Comparison of ENCODE assay signal across 20 cellular contexts in the genomic region with DNA sequence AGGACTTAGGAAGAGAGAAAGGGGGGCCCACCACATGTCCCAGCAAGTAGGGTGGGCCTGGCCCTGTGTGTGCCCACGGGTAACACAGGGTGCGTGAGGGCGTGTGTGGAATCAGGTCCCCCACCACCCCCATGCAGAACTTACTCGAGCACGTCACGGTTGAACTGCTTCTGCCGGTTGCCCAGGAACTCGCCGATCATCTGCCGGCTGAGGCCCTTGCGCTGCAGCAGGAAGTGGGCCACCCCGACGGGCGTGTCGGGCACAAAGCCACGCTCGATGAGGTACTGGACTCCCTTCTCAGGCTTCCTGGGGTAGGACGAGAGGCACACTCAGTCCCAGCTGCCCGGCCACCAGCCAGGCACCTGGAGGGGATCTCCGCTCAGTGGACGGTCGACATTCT.
DNase-seq lines count a peak whose midpoint lies in the region; ATAC-seq and TF ChIP-seq lines count a peak whose summit lies in the region.
"Had no signal": no experiment of that assay in that cellular context is flagged by ENCODE, and none has a peak within 500 bp of the region (broad histone marks: within the 10 kb centered on the region; RNA-seq: fewer than 3 reads in every experiment).

No MANE protein-coding gene starts in this region.

- no peak for TF ChIP-seq POLR2A in ovary (IDR thresholded peaks at IDR 0.05)

- no peak for TF ChIP-seq EP300 in ovary (IDR thresholded peaks at IDR 0.05)

- H3K4me3 ChIP-seq in left ventricle myocardium inferior = no peak overlapping the region
- no peak overlapping the region for H3K4me3 ChIP-seq in OCI-LY7 (ENCODE audit: low read depth, low read length, poor library complexity, severe bottlenecking)
- H3K4me3 ChIP-seq in ovary = no peak overlapping the region
- H3K4me3 ChIP-seq: dorsolateral prefrontal cortex, lung, SJSA1 had no signal

- H3K79me2 ChIP-seq in OCI-LY7 (ENCODE audit: insufficient read depth, low read depth, low read length) = no peaks in the 10 kb centered on the region

- H3K27ac ChIP-seq in left ventricle myocardium inferior (replicated peaks) (peak overlapping the region; percentile 76), OCI-LY7 (ENCODE audit: low read depth, low read length, poor library complexity, severe bottlenecking) (peak overlapping the region; percentile 18), ovary (no peak overlapping the region)
- H3K27ac ChIP-seq: SJSA1 had no signal

- no peaks in the 10 kb centered on the region for H3K9me3 ChIP-seq in left ventricle myocardium inferior (replicated peaks)
- H3K9me3 ChIP-seq in OCI-LY7 (ENCODE audit: low read length) = no peaks in the 10 kb centered on the region
- no peaks in the 10 kb centered on the region for H3K9me3 ChIP-seq in ovary
- H3K9me3 ChIP-seq: SJSA1 had no signal

- H2AFZ ChIP-seq in OCI-LY7 (ENCODE audit: low read length) = no peak overlapping the region

- H3K4me2 ChIP-seq in OCI-LY7 (ENCODE audit: low read length) = peak overlapping the region; percentile 45

- H3K27me3 ChIP-seq in left ventricle myocardium inferior (ENCODE audit: low read depth) = no peaks in the 10 kb centered on the region
- H3K27me3 ChIP-seq in ovary = no peaks in the 10 kb centered on the region
- H3K27me3 ChIP-seq: dorsolateral prefrontal cortex, SJSA1 had no signal

- POLR2A ChIA-PET in OCI-LY7 (lab: Charles Lee) = no interaction called here

- TF ChIP-seq CTCF in left ventricle myocardium inferior (IDR thresholded peaks at IDR 0.05; ENCODE audit: borderline replicate concordance) (no peak), OCI-LY7 (conservative IDR thresholded peaks at IDR 0.05; ENCODE audit: low read length) (no peak), mesothelial cell of epicardium (IDR thresholded peaks at IDR 0.05; ENCODE audit: unreplicated experiment) (no peak), ovary (IDR thresholded peaks at IDR 0.05) (no peak)

- no peaks in the 10 kb centered on the region for H3K27me3 Mint-ChIP-seq in mesothelial cell of epicardium (ENCODE audit: low read depth)
- H3K27me3 Mint-ChIP-seq: central memory CD8-positive, alpha-beta T cell had no signal

- intact Hi-C loops in left ventricle myocardium inferior (cut with micrococcal nuclease) = no loop called here
- intact Hi-C loops in left ventricle myocardium superior (cut with micrococcal nuclease) = no loop called here
- intact Hi-C loops in OCI-LY7 (cut with micrococcal nuclease; ENCODE audit: unreplicated experiment) = no loop called here
- intact Hi-C loops in ovary (cut with DNase I) = no loop called here

- no peak overlapping the region for H3K27ac Mint-ChIP-seq in mesothelial cell of epicardium
- H3K27ac Mint-ChIP-seq: activated naive CD4-positive, alpha-beta T cell treated with anti-CD3 and anti-CD28 coated beads, Interleukin-2, amount 50 U/mL, for 72 hours had no signal

- H3K4me1 ChIP-seq in left ventricle myocardium inferior (peaks cover 92% of the 10 kb centered on the region), OCI-LY7 (ENCODE audit: insufficient read depth, low read length, poor library complexity, severe bottlenecking) (peaks cover 16% of the 10 kb centered on the region), ovary (ENCODE audit: insufficient read depth) (no peaks in the 10 kb centered on the region)
- H3K4me1 ChIP-seq: SJSA1 had no signal

- WGBS in ovary, 3 donors = 86 to 90% (median 89%) methylated on average over 22 of the region's 22 CpGs

- H3K9me2 ChIP-seq in OCI-LY7 (ENCODE audit: insufficient read depth, low read length) = no peaks in the 10 kb centered on the region

- H3K36me3 Mint-ChIP-seq in mesothelial cell of epicardium = peaks cover 9% of the 10 kb centered on the region

- H3K4me1 Mint-ChIP-seq in mesothelial cell of epicardium = peaks cover 5% of the 10 kb centered on the region

- no peaks in the 10 kb centered on the region for H3K9me3 Mint-ChIP-seq in mesothelial cell of epicardium
- H3K9me3 Mint-ChIP-seq: activated naive CD4-positive, alpha-beta T cell treated with anti-CD3 and anti-CD28 coated beads, Interleukin-2, amount 50 U/mL, for 72 hours; central memory CD8-positive, alpha-beta T cell; T-helper 1 cell treated with Interleukin-12 subunit alpha and Interleukin-12 subunit beta and Interleukin-4 antibody, amounts not matched to agents 30 μg/mL and 1 μg/mL, for 36 hours had no signal

- ATAC-seq in left ventricle myocardium superior = no peak
- ATAC-seq: activated naive CD4-positive, alpha-beta T cell treated with anti-CD3 and anti-CD28 coated beads, Interleukin-2, amount 50 U/mL, for 72 hours had no signal

- H3K4me3 Mint-ChIP-seq in mesothelial cell of epicardium = no peak overlapping the region
- H3K4me3 Mint-ChIP-seq: T-helper 1 cell treated with Interleukin-12 subunit alpha and Interleukin-12 subunit beta and Interleukin-4 antibody, amounts not matched to agents 30 μg/mL and 1 μg/mL, for 36 hours had no signal

- no peaks in the 10 kb centered on the region for H4K20me1 ChIP-seq in OCI-LY7 (ENCODE audit: insufficient read depth, low read length)

- CTCF ChIA-PET in OCI-LY7 (lab: Charles Lee; ENCODE audit: unreplicated experiment) = no interaction called here

- H3K36me3 ChIP-seq in left ventricle myocardium inferior (peaks cover 61% of the 10 kb centered on the region), OCI-LY7 (ENCODE audit: insufficient read depth, low read length) (peaks cover 73% of the 10 kb centered on the region), ovary (no peaks in the 10 kb centered on the region)
- H3K36me3 ChIP-seq: SJSA1 had no signal

- no peak for DNase-seq in left ventricle myocardium inferior
- DNase-seq in left ventricle myocardium superior = no peak
- peak; percentile 73 for DNase-seq in OCI-LY7 (ENCODE audit: low spot score)
- peak; percentile 28 for DNase-seq in left kidney (ENCODE audit: low read depth, low spot score)
- no peak for DNase-seq in mesothelial cell of epicardium (ENCODE audit: low spot score in 2 of 2, unreplicated experiment in 2 of 2)
- DNase-seq in NCI-H1105 treated with DMSO at 0.1 percent for 48 hours (lab: John Stamatoyannopoulos, UW) = no peak
- no peak for DNase-seq in ovary
- no peak for DNase-seq in cerebellar nuclear complex (lab: John Stamatoyannopoulos, UW)
- DNase-seq: activated CD4-positive, alpha-beta T cell treated with anti-CD3 and anti-CD28 coated beads for 48 hours; DND-41; dorsolateral prefrontal cortex; GOT3; Kasumi-1; MV-4-11; NCI-H187 treated with DMSO at 0.1 percent for 48 hours had no signal

- BruUV-seq in OCI-LY7 (replicated peaks; lab: Mats Ljungman, UMichigan) = no TSS peak

Comparison
In these comparisons a context has a peak if more than half of its experiments do, and no peak if none do; other contexts are left out.
1. DNase-seq: peak in OCI-LY7 (single experiment) and left kidney (single experiment); none in left ventricle myocardium inferior (single experiment), left ventricle myocardium superior (single experiment), mesothelial cell of epicardium (0 of 2), NCI-H1105 treated with DMSO at 0.1 percent for 48 hours (single experiment), ovary (0 of 5) and cerebellar nuclear complex (0 of 2).
2. H3K27ac ChIP-seq: peak in left ventricle myocardium inferior (single experiment) and OCI-LY7 (single experiment); none in ovary (0 of 2).